In genomic region chr5:38591450-38591849, GRCh38 we compare ENCODE assay signal across 15 cellular contexts. TPM values are rescaled to one million over a fixed set of nuclear protein-coding genes. Genes with fewer than 3 reads are reported as not detected.
"Had no signal": no experiment of that assay in that cellular context is flagged by ENCODE, and none has a peak within 500 bp of the region (broad histone marks: within the 10 kb centered on the region; RNA-seq: fewer than 3 reads in every experiment).

No MANE protein-coding gene starts in this region.

- H3K9me3 Mint-ChIP-seq: activated T-cell treated with anti-CD3 and anti-CD28 coated beads, Interleukin-2, amount 50 U/mL, for 24 hours; naive thymus-derived CD4-positive, alpha-beta T cell; stimulated activated naive B cell treated with anti-CD40 and anti-IgM and Interleukin-4, amounts not matched to agents 10 μg/mL and 1 μg/mL and 100 μg/mL, for 72 hours had no signal

- DNase-seq: activated CD4-positive, alpha-beta T cell treated with anti-CD3 and anti-CD28 coated beads, Interleukin-2, amount 50 U/mL, for 48 hours; activated CD4-positive, CD25-positive, alpha-beta regulatory T cell treated with anti-CD3 and anti-CD28 coated beads, Interleukin-2, amount 50 U/mL, for 72 hours; activated CD8-positive, alpha-beta memory T cell treated with anti-CD3 and anti-CD28 coated beads, Interleukin-2, amount 10 ng/mL, durations not matched to agents 7 days and 5 days; activated effector memory CD4-positive, alpha-beta T cell treated with anti-CD3 and anti-CD28 coated beads, Interleukin-2, amount 50 U/mL, for 16 hours; activated T-cell treated with anti-CD3 and anti-CD28 coated beads, Interleukin-2, amount 50 U/mL, for 24 hours; kidney glomerular epithelial cell; lower lobe of right lung; naive thymus-derived CD4-positive, alpha-beta T cell; stimulated activated CD4-positive, alpha-beta T cell treated with anti-CD3 and anti-CD28 coated beads, Interleukin-1b, Interleukin-23, amount 100 ng/mL, for 48 hours; stimulated activated naive B cell treated with anti-CD40 and anti-IgM and Interleukin-4, amounts not matched to agents 10 μg/mL and 1 μg/mL and 100 μg/mL, for 72 hours had no signal

- ATAC-seq: activated CD8-positive, alpha-beta memory T cell treated with anti-CD3 and anti-CD28 coated beads, Interleukin-2, amount 10 ng/mL, durations not matched to agents 7 days and 5 days; lower lobe of right lung; naive thymus-derived CD4-positive, alpha-beta T cell; stimulated activated naive B cell treated with anti-CD40 and anti-IgM and Interleukin-4, amounts not matched to agents 10 μg/mL and 1 μg/mL and 100 μg/mL, for 72 hours had no signal

- H3K4me1 ChIP-seq: lower lobe of right lung, parathyroid adenoma, tibial nerve had no signal

- H3K36me3 ChIP-seq: lower lobe of right lung, tibial nerve had no signal

- H3K4me3 ChIP-seq: hepatocyte, lower lobe of right lung, tibial nerve had no signal

- H3K4me1 Mint-ChIP-seq: activated CD8-positive, alpha-beta memory T cell treated with anti-CD3 and anti-CD28 coated beads, Interleukin-2, amount 10 ng/mL, durations not matched to agents 7 days and 5 days; naive thymus-derived CD4-positive, alpha-beta T cell; stimulated activated naive B cell treated with anti-CD40 and anti-IgM and Interleukin-4, amounts not matched to agents 10 μg/mL and 1 μg/mL and 100 μg/mL, for 72 hours had no signal

- H3K9me3 ChIP-seq: lower lobe of right lung, tibial nerve had no signal

- H3K27ac Mint-ChIP-seq: activated CD8-positive, alpha-beta memory T cell treated with anti-CD3 and anti-CD28 coated beads, Interleukin-2, amount 10 ng/mL, durations not matched to agents 7 days and 5 days; activated naive CD8-positive, alpha-beta T cell; activated T-cell treated with anti-CD3 and anti-CD28 coated beads, Interleukin-2, amount 50 U/mL, for 24 hours; naive thymus-derived CD4-positive, alpha-beta T cell; stimulated activated naive B cell treated with anti-CD40 and anti-IgM and Interleukin-4, amounts not matched to agents 10 μg/mL and 1 μg/mL and 100 μg/mL, for 72 hours had no signal

- FAIRE-seq: colon had no signal

- H3K27ac ChIP-seq: hepatocyte, lower lobe of right lung, parathyroid adenoma, tibial nerve had no signal

- H3K9ac ChIP-seq: parathyroid adenoma had no signal

- H3K4me3 Mint-ChIP-seq: activated CD8-positive, alpha-beta memory T cell treated with anti-CD3 and anti-CD28 coated beads, Interleukin-2, amount 10 ng/mL, durations not matched to agents 7 days and 5 days; activated naive CD8-positive, alpha-beta T cell; activated T-cell treated with anti-CD3 and anti-CD28 coated beads, Interleukin-2, amount 50 U/mL, for 24 hours; naive thymus-derived CD4-positive, alpha-beta T cell; stimulated activated naive B cell treated with anti-CD40 and anti-IgM and Interleukin-4, amounts not matched to agents 10 μg/mL and 1 μg/mL and 100 μg/mL, for 72 hours had no signal

- H3K36me3 Mint-ChIP-seq: activated CD8-positive, alpha-beta memory T cell treated with anti-CD3 and anti-CD28 coated beads, Interleukin-2, amount 10 ng/mL, durations not matched to agents 7 days and 5 days; activated naive CD8-positive, alpha-beta T cell; naive thymus-derived CD4-positive, alpha-beta T cell; stimulated activated naive B cell treated with anti-CD40 and anti-IgM and Interleukin-4, amounts not matched to agents 10 μg/mL and 1 μg/mL and 100 μg/mL, for 72 hours had no signal

- H3K27me3 ChIP-seq: hepatocyte, tibial nerve had no signal

RNA-seq across cellular contexts. Expression of gene LIFR, which starts 35.0 kb away (rescaled TPM):
- total RNA-seq: activated CD8-positive, alpha-beta memory T cell treated with anti-CD3 and anti-CD28 coated beads, Interleukin-2, amount 10 ng/mL, durations not matched to agents 7 days and 5 days had no signal
